In genomic region chr12:91053951-91054715, GRCh38 we compare ENCODE assay signal across 1 cellular context.
TF ChIP-seq lines count a peak whose summit lies in the region.

No MANE protein-coding gene starts in this region.

TF ChIP-seq in SK-N-SH treated with all-trans-retinoic acid at 6 μM for 48 hours, 23 proteins besides CTCF, POLR2A, EP300 and RAD21 (continued from another document):
- TF ChIP-seq CREB5 (CRISPR knock-in tag; IDR thresholded peaks at IDR 0.05; ENCODE audit: low read depth) (no peak), ZNF565 (CRISPR knock-in tag; conservative IDR thresholded peaks at IDR 0.05; ENCODE audit: low read depth) (no peak)
- TF ChIP-seq, protein P1, sequence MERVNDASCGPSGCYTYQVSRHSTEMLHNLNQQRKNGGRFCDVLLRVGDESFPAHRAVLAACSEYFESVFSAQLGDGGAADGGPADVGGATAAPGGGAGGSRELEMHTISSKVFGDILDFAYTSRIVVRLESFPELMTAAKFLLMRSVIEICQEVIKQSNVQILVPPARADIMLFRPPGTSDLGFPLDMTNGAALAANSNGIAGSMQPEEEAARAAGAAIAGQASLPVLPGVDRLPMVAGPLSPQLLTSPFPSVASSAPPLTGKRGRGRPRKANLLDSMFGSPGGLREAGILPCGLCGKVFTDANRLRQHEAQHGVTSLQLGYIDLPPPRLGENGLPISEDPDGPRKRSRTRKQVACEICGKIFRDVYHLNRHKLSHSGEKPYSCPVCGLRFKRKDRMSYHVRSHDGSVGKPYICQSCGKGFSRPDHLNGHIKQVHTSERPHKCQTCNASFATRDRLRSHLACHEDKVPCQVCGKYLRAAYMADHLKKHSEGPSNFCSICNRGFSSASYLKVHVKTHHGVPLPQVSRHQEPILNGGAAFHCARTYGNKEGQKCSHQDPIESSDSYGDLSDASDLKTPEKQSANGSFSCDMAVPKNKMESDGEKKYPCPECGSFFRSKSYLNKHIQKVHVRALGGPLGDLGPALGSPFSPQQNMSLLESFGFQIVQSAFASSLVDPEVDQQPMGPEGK (CRISPR knock-in tag; IDR thresholded peaks at IDR 0.05; ENCODE audit: borderline replicate concordance): no peak
